21 cellular contexts compared by ENCODE assay signal in the genomic region with DNA sequence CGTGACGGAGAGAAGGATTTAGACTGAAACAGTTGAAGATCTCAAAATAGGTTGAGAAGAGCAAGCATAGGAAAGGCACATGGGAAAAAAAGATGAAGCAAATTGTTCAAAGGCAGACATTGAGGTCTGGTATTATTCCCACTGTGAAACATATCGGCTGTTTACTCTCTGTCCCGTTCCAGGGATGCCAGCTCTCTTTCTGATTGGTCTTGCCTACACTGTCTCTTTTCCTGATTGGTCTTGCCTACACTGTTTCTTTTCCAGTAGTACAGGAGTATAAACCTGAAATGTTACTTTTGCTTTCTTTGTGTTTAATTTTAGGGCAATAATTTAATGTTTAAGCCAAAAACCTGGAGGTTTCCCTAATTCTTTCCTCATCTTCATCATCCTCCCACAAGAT.
"Had no signal": no experiment of that assay in that cellular context is flagged by ENCODE, and none has a peak within 500 bp of the region (broad histone marks: within the 10 kb centered on the region; RNA-seq: fewer than 3 reads in every experiment).

No MANE protein-coding gene starts in this region.

- H3K4me1 Mint-ChIP-seq: endodermal cell; naive thymus-derived CD8-positive, alpha-beta T cell had no signal

- H3K27ac ChIP-seq: coronary artery, neutrophil, ovary, right atrium auricular region, sigmoid colon, skin epidermis, suprapubic skin, tibial artery, upper lobe of left lung, vagina had no signal

- H3K36me3 Mint-ChIP-seq: naive thymus-derived CD8-positive, alpha-beta T cell had no signal

- H3K36me3 ChIP-seq: neutrophil, ovary, right atrium auricular region, sigmoid colon, suprapubic skin, tibial artery, upper lobe of left lung, vagina had no signal

- H3K27ac Mint-ChIP-seq: endodermal cell had no signal

- DNase-seq: effector CD4-positive, alpha-beta T cell; endodermal cell; erythroblast; foreskin melanocyte; head of caudate nucleus; hippocampal formation; islet precursor cell; mucosa of descending colon; naive thymus-derived CD8-positive, alpha-beta T cell; ovary; sigmoid colon; stimulated activated naive CD8-positive, alpha-beta T cell treated with anti-CD3 and anti-CD28 coated beads, Interleukin-15, Interleukin-2, amounts not matched to agents 100 U/mL and 50 U/mL, for 24 hours; tibial artery; upper lobe of left lung had no signal

- H3K4me3 Mint-ChIP-seq: endodermal cell; naive thymus-derived CD8-positive, alpha-beta T cell had no signal

- H3K9me3 ChIP-seq: mucosa of descending colon, neutrophil, ovary, right atrium auricular region, sigmoid colon, suprapubic skin, tibial artery, upper lobe of left lung, vagina had no signal

- H3K27me3 ChIP-seq: neutrophil, ovary, right atrium auricular region, sigmoid colon, suprapubic skin, tibial artery, upper lobe of left lung, vagina had no signal

- H3K9me3 Mint-ChIP-seq: endodermal cell had no signal

- H3K4me3 ChIP-seq: coronary artery, mucosa of descending colon, ovary, right atrium auricular region, sigmoid colon, skin epidermis, suprapubic skin, tibial artery, upper lobe of left lung, vagina had no signal

- FAIRE-seq: endothelial cell of umbilical vein had no signal

- H3K4me1 ChIP-seq: right atrium auricular region, sigmoid colon, suprapubic skin, tibial artery, upper lobe of left lung, vagina had no signal
